39 cellular contexts compared by ENCODE assay signal in the genomic region with DNA sequence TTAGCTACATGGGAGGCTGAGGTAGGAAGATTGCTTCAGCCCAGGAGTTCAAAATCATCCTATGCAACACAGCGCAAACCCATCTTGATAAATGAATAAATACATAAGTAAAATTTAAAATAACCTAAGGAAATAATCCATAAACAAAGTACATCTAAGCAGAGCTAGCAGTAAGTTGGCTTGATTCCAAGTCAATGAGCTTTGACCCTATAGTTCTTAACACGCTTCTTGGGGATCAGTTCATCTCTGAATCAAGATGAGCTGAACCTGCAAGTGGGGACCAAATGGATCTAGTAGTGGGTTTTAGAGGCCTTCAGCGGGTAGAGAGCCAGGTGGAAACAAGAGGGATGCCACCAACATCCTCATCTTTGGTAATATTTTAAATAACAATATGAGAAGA.
"Had no signal": no experiment of that assay in that cellular context is flagged by ENCODE, and none has a peak within 500 bp of the region (broad histone marks: within the 10 kb centered on the region; RNA-seq: fewer than 3 reads in every experiment).

No MANE protein-coding gene starts in this region.

- H3K27ac ChIP-seq: adrenal gland, ascending aorta, body of pancreas, brain microvascular endothelial cell, breast epithelium, cardiac muscle cell had no signal

- H3K9me3 ChIP-seq: adrenal gland, ascending aorta, body of pancreas, breast epithelium had no signal

- FAIRE-seq: astrocyte, bronchial epithelial cell had no signal

- DNase-seq: activated effector memory CD4-positive, alpha-beta T cell treated with anti-CD3 and anti-CD28 coated beads, Interleukin-2, amount 50 U/mL, for 16 hours; activated effector memory CD4-positive, alpha-beta T cell treated with Interleukin-2 at 50 U/mL for 16 hours; activated gamma-delta T cell; activated gamma-delta T cell treated with Interleukin-2 at 50 U/mL for 16 hours; activated naive CD4-positive, alpha-beta T cell; activated naive CD4-positive, alpha-beta T cell treated with anti-CD3 and anti-CD28 coated beads for 36 hours; activated naive CD4-positive, alpha-beta T cell treated with anti-CD3 and anti-CD28 coated beads, Interleukin-2, amount 10 ng/mL, durations not matched to agents 7 days and 5 days; activated naive CD4-positive, alpha-beta T cell treated with anti-CD3 and anti-CD28 coated beads, Interleukin-2, amount 50 U/mL, for 16 hours; activated naive CD4-positive, alpha-beta T cell treated with Interleukin-2 at 50 U/mL for 16 hours; activated naive CD8-positive, alpha-beta T cell treated with anti-CD3 and anti-CD28 coated beads for 36 hours; activated naive CD8-positive, alpha-beta T cell treated with anti-CD3 and anti-CD28 coated beads, Interleukin-2, amount 10 ng/mL, durations not matched to agents 7 days and 5 days; activated naive CD8-positive, alpha-beta T cell treated with anti-CD3 and anti-CD28 coated beads, Interleukin-2, amount 50 U/mL, for 24 hours; activated T-cell treated with anti-CD3 and anti-CD28 coated beads, Interleukin-2, amount 50 U/mL, for 1 hour; activated T-cell treated with anti-CD3 and anti-CD28 coated beads, Interleukin-2, amount 50 U/mL, for 24 hours; activated T-cell treated with anti-CD3 and anti-CD28 coated beads, Interleukin-2, amount 50 U/mL, for 4 hours; activated T-cell treated with anti-CD3 and anti-CD28 coated beads, Interleukin-2, amount 50 U/mL, for 48 hours; adrenal gland; amniotic stem cell; amygdala; anterior cingulate cortex; aorta; body of pancreas; brain microvascular endothelial cell; caudate nucleus; central memory CD4-positive, alpha-beta T cell; cerebellar nuclear complex had no signal

- ATAC-seq: activated naive CD4-positive, alpha-beta T cell treated with anti-CD3 and anti-CD28 coated beads, Interleukin-2, amount 50 U/mL, for 72 hours; activated naive CD8-positive, alpha-beta T cell treated with anti-CD3 and anti-CD28 coated beads, Interleukin-2, amount 50 U/mL, for 24 hours; activated T-cell treated with anti-CD3 and anti-CD28 coated beads, Interleukin-2, amount 50 U/mL, for 4 hours; activated T-helper 17 cell treated with anti-CD3 and anti-CD28 coated beads, Interleukin-2, amount 50 U/mL, for 72 hours; body of pancreas had no signal

- H3K36me3 ChIP-seq: adrenal gland, ascending aorta, brain microvascular endothelial cell, breast epithelium, cardiac muscle cell had no signal

- H3K9me3 Mint-ChIP-seq: activated naive CD4-positive, alpha-beta T cell treated with anti-CD3 and anti-CD28 coated beads for 36 hours; activated naive CD4-positive, alpha-beta T cell treated with anti-CD3 and anti-CD28 coated beads, Interleukin-2, amount 10 ng/mL, durations not matched to agents 7 days and 5 days; activated naive CD4-positive, alpha-beta T cell treated with anti-CD3 and anti-CD28 coated beads, Interleukin-2, amount 50 U/mL, for 24 hours; activated naive CD4-positive, alpha-beta T cell treated with anti-CD3 and anti-CD28 coated beads, Interleukin-2, amount 50 U/mL, for 72 hours; activated naive CD8-positive, alpha-beta T cell treated with anti-CD3 and anti-CD28 coated beads for 36 hours; activated naive CD8-positive, alpha-beta T cell treated with anti-CD3 and anti-CD28 coated beads, Interleukin-2, amount 10 ng/mL, durations not matched to agents 7 days and 5 days; activated naive CD8-positive, alpha-beta T cell treated with anti-CD3 and anti-CD28 coated beads, Interleukin-2, amount 50 U/mL, for 24 hours; activated T-cell treated with anti-CD3 and anti-CD28 coated beads, Interleukin-2, amount 50 U/mL, for 24 hours; activated T-cell treated with anti-CD3 and anti-CD28 coated beads, Interleukin-2, amount 50 U/mL, for 4 hours; activated T-helper 1 cell treated with anti-CD3 and anti-CD28 coated beads, Interleukin-12 subunit alpha, Interleukin-12 subunit beta, Interleukin-2, Interleukin-4 antibody, amounts not matched to agents 30 ng/mL and 10 ng/mL and 1 ng/mL, durations not matched to agents 14 hours and 24 hours and 36 hours; activated T-helper 17 cell treated with anti-CD3 and anti-CD28 coated beads, Interleukin-2, amount 50 U/mL, for 72 hours; activated T-helper 2 cell treated with anti-CD3 and anti-CD28 coated beads, Interferon-gamma antibody, Interleukin-2, Interleukin-4, amounts not matched to agents 10 μg/mL and 5 μg/mL and 100 μg/mL, durations not matched to agents 14 hours and 24 hours and 36 hours; brain; central memory CD8-positive, alpha-beta T cell had no signal

- H3K4me1 ChIP-seq: breast epithelium had no signal

- H3K27me3 ChIP-seq: adrenal gland, ascending aorta, body of pancreas, brain microvascular endothelial cell, breast epithelium, cardiac muscle cell had no signal

- H3K36me3 Mint-ChIP-seq: activated naive CD4-positive, alpha-beta T cell treated with anti-CD3 and anti-CD28 coated beads, Interleukin-2, amount 10 ng/mL, durations not matched to agents 7 days and 5 days; activated naive CD4-positive, alpha-beta T cell treated with anti-CD3 and anti-CD28 coated beads, Interleukin-2, amount 50 U/mL, for 24 hours; activated naive CD4-positive, alpha-beta T cell treated with anti-CD3 and anti-CD28 coated beads, Interleukin-2, amount 50 U/mL, for 72 hours; activated naive CD8-positive, alpha-beta T cell; activated naive CD8-positive, alpha-beta T cell treated with anti-CD3 and anti-CD28 coated beads for 36 hours; activated naive CD8-positive, alpha-beta T cell treated with anti-CD3 and anti-CD28 coated beads, Interleukin-2, amount 10 ng/mL, durations not matched to agents 7 days and 5 days; brain had no signal

- H3K4me3 Mint-ChIP-seq: activated naive CD4-positive, alpha-beta T cell treated with anti-CD3 and anti-CD28 coated beads for 36 hours; activated naive CD4-positive, alpha-beta T cell treated with anti-CD3 and anti-CD28 coated beads, Interleukin-2, amount 10 ng/mL, durations not matched to agents 7 days and 5 days; activated naive CD4-positive, alpha-beta T cell treated with anti-CD3 and anti-CD28 coated beads, Interleukin-2, amount 50 U/mL, for 24 hours; activated naive CD8-positive, alpha-beta T cell; activated naive CD8-positive, alpha-beta T cell treated with anti-CD3 and anti-CD28 coated beads for 36 hours; activated naive CD8-positive, alpha-beta T cell treated with anti-CD3 and anti-CD28 coated beads, Interleukin-2, amount 10 ng/mL, durations not matched to agents 7 days and 5 days; activated naive CD8-positive, alpha-beta T cell treated with anti-CD3 and anti-CD28 coated beads, Interleukin-2, amount 50 U/mL, for 24 hours; activated T-cell treated with anti-CD3 and anti-CD28 coated beads, Interleukin-2, amount 50 U/mL, for 24 hours; activated T-cell treated with anti-CD3 and anti-CD28 coated beads, Interleukin-2, amount 50 U/mL, for 4 hours; activated T-helper 1 cell treated with anti-CD3 and anti-CD28 coated beads, Interleukin-12 subunit alpha, Interleukin-12 subunit beta, Interleukin-2, Interleukin-4 antibody, amounts not matched to agents 30 ng/mL and 10 ng/mL and 1 ng/mL, durations not matched to agents 14 hours and 24 hours and 36 hours; activated T-helper 17 cell treated with anti-CD3 and anti-CD28 coated beads, Interleukin-2, amount 50 U/mL, for 72 hours; brain; central memory CD8-positive, alpha-beta T cell had no signal

- H3K4me1 Mint-ChIP-seq: activated T-helper 17 cell treated with anti-CD3 and anti-CD28 coated beads, Interleukin-2, amount 50 U/mL, for 72 hours had no signal

- H3K27ac Mint-ChIP-seq: activated naive CD4-positive, alpha-beta T cell treated with anti-CD3 and anti-CD28 coated beads for 36 hours; activated naive CD4-positive, alpha-beta T cell treated with anti-CD3 and anti-CD28 coated beads, Interleukin-2, amount 10 ng/mL, durations not matched to agents 7 days and 5 days; activated naive CD4-positive, alpha-beta T cell treated with anti-CD3 and anti-CD28 coated beads, Interleukin-2, amount 50 U/mL, for 24 hours; activated naive CD4-positive, alpha-beta T cell treated with anti-CD3 and anti-CD28 coated beads, Interleukin-2, amount 50 U/mL, for 72 hours; activated naive CD8-positive, alpha-beta T cell; activated naive CD8-positive, alpha-beta T cell treated with anti-CD3 and anti-CD28 coated beads for 36 hours; activated naive CD8-positive, alpha-beta T cell treated with anti-CD3 and anti-CD28 coated beads, Interleukin-2, amount 10 ng/mL, durations not matched to agents 7 days and 5 days; activated naive CD8-positive, alpha-beta T cell treated with anti-CD3 and anti-CD28 coated beads, Interleukin-2, amount 50 U/mL, for 24 hours; activated T-cell treated with anti-CD3 and anti-CD28 coated beads, Interleukin-2, amount 50 U/mL, for 24 hours; activated T-helper 1 cell treated with anti-CD3 and anti-CD28 coated beads, Interleukin-12 subunit alpha, Interleukin-12 subunit beta, Interleukin-2, Interleukin-4 antibody, amounts not matched to agents 30 ng/mL and 10 ng/mL and 1 ng/mL, durations not matched to agents 14 hours and 24 hours and 36 hours; activated T-helper 17 cell treated with anti-CD3 and anti-CD28 coated beads, Interleukin-2, amount 50 U/mL, for 72 hours; activated T-helper 2 cell treated with anti-CD3 and anti-CD28 coated beads, Interferon-gamma antibody, Interleukin-2, Interleukin-4, amounts not matched to agents 10 μg/mL and 5 μg/mL and 100 μg/mL, durations not matched to agents 14 hours and 24 hours and 36 hours; brain had no signal

- H3K4me3 ChIP-seq: adrenal gland, ascending aorta, body of pancreas, breast epithelium, cardiac muscle cell had no signal
